Comparison of ENCODE assay signal across 1 cellular context in the genomic region with DNA sequence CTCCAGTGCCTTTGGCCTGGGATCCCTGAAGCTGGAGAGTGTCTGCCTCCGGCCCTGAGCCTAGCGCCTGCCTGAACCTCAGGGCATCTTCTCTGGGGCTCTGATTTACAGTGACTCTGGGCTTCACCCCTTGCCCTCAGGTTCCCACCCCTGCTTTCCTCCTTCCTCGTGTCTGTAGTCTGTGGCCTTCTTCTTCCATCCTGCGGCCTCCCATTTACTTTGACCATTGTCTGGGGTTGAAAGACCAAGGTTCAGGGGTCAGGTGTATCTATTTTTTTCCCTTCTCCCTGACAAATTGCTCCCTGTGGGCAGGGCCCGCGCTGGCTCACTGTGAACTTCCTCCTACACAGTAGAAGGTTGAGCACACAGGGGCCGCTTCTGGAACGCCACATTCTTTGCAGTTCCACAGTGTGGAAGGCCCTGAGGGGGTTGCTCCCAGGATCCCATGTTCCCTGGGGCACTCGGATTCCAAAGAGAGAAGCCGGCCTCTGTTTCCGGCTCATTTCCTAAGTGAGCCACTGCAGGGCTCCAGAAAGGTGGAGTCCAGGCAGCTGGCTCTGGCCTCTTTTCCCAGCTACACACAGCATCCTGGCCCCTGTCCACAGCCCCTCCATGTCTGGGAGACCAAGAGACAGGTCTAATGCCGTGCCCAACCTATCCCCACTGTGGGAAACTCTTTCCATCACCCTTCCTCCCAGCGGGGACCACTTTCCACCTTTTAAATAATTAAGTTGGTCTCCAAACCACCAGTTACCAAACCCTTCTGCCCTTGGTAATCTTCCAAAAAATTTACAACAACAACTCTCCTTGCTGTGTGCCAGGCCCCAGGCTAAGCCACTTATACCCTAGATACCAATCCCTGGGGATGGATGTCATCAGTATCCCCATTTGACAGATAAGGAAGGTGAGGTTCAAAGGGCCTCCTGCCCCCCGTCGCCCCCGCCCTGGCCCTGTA.
TF ChIP-seq lines count a peak whose summit lies in the region.

No MANE protein-coding gene starts in this region.

TF ChIP-seq in HepG2, 621 proteins besides CTCF, POLR2A, EP300 and RAD21 (continued from another document and continues in another):
- TF ChIP-seq, protein P1, sequence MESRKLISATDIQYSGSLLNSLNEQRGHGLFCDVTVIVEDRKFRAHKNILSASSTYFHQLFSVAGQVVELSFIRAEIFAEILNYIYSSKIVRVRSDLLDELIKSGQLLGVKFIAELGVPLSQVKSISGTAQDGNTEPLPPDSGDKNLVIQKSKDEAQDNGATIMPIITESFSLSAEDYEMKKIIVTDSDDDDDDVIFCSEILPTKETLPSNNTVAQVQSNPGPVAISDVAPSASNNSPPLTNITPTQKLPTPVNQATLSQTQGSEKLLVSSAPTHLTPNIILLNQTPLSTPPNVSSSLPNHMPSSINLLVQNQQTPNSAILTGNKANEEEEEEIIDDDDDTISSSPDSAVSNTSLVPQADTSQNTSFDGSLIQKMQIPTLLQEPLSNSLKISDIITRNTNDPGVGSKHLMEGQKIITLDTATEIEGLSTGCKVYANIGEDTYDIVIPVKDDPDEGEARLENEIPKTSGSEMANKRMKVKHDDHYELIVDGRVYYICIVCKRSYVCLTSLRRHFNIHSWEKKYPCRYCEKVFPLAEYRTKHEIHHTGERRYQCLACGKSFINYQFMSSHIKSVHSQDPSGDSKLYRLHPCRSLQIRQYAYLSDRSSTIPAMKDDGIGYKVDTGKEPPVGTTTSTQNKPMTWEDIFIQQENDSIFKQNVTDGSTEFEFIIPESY (CRISPR knock-in tag; IDR thresholded peaks at IDR 0.05), result 0 out of 2 replicates have a peak, but pooled peaks have one; percentile 16
- TF ChIP-seq ZNF318 (CRISPR knock-in tag; IDR thresholded peaks at IDR 0.05) (no peak), HES4 (CRISPR knock-in tag; IDR thresholded peaks at IDR 0.05; ENCODE audit: borderline replicate concordance) (no peak), ZIK1 (CRISPR knock-in tag; IDR thresholded peaks at IDR 0.05; ENCODE audit: borderline replicate concordance, low read depth) (no peak), TCF7 (IDR thresholded peaks at IDR 0.05; ENCODE audit: low read depth) (0 out of 2 replicates have a peak, but pooled peaks have one; percentile 20), ELF3 (CRISPR knock-in tag; IDR thresholded peaks at IDR 0.05) (peak; percentile 96), ZNF720 (CRISPR knock-in tag; IDR thresholded peaks at IDR 0.05) (no peak), NCOA2 (CRISPR knock-in tag; IDR thresholded peaks at IDR 0.05) (no peak), GPN1 (CRISPR knock-in tag; IDR thresholded peaks at IDR 0.05; ENCODE audit: borderline replicate concordance) (no peak), ZNF672 (CRISPR knock-in tag; IDR thresholded peaks at IDR 0.05) (no peak), POGZ (CRISPR knock-in tag; IDR thresholded peaks at IDR 0.05) (no peak), CCDC6 (CRISPR knock-in tag; IDR thresholded peaks at IDR 0.05) (no peak), ZNF577 (CRISPR knock-in tag; IDR thresholded peaks at IDR 0.05; ENCODE audit: borderline replicate concordance, low read depth) (no peak), EED (CRISPR knock-in tag; IDR thresholded peaks at IDR 0.05) (no peak), ZNF564 (CRISPR knock-in tag; IDR thresholded peaks at IDR 0.05) (no peak), CBFB (CRISPR knock-in tag; IDR thresholded peaks at IDR 0.05) (no peak), ZNF296 (CRISPR knock-in tag; conservative IDR thresholded peaks at IDR 0.05) (no peak), FOXP1 (IDR thresholded peaks at IDR 0.05) (no peak), FOXP1 (CRISPR knock-in tag; IDR thresholded peaks at IDR 0.05) (0 out of 2 replicates have a peak, but pooled peaks have one; percentile 14), KLF11 (CRISPR knock-in tag; IDR thresholded peaks at IDR 0.05) (no peak), ZNF276 (CRISPR knock-in tag; IDR thresholded peaks at IDR 0.05; ENCODE audit: low read depth) (no peak), ZNF510 (CRISPR knock-in tag; IDR thresholded peaks at IDR 0.05; ENCODE audit: low read depth) (no peak), FOSL1 (CRISPR knock-in tag; IDR thresholded peaks at IDR 0.05; ENCODE audit: borderline replicate concordance) (no peak), MYNN (CRISPR knock-in tag; IDR thresholded peaks at IDR 0.05; ENCODE audit: low read depth) (no peak), DPF2 (CRISPR knock-in tag; IDR thresholded peaks at IDR 0.05; ENCODE audit: borderline replicate concordance, low read depth) (no peak), HDAC1 (CRISPR knock-in tag; IDR thresholded peaks at IDR 0.05) (no peak), KAT7 (CRISPR knock-in tag; IDR thresholded peaks at IDR 0.05; ENCODE audit: borderline replicate concordance) (no peak), NFE2L2 (IDR thresholded peaks at IDR 0.05; ENCODE audit: low read length) (no peak), KLF13 (CRISPR knock-in tag; IDR thresholded peaks at IDR 0.05) (no peak), ZNF10 (CRISPR knock-in tag; IDR thresholded peaks at IDR 0.05; ENCODE audit: borderline replicate concordance, low read depth) (no peak)
- TF ChIP-seq, protein P2, sequence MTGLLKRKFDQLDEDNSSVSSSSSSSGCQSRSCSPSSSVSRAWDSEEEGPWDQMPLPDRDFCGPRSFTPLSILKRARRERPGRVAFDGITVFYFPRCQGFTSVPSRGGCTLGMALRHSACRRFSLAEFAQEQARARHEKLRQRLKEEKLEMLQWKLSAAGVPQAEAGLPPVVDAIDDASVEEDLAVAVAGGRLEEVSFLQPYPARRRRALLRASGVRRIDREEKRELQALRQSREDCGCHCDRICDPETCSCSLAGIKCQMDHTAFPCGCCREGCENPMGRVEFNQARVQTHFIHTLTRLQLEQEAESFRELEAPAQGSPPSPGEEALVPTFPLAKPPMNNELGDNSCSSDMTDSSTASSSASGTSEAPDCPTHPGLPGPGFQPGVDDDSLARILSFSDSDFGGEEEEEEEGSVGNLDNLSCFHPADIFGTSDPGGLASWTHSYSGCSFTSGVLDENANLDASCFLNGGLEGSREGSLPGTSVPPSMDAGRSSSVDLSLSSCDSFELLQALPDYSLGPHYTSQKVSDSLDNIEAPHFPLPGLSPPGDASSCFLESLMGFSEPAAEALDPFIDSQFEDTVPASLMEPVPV (CRISPR knock-in tag; IDR thresholded peaks at IDR 0.05), result no peak
- TF ChIP-seq, protein P3, sequence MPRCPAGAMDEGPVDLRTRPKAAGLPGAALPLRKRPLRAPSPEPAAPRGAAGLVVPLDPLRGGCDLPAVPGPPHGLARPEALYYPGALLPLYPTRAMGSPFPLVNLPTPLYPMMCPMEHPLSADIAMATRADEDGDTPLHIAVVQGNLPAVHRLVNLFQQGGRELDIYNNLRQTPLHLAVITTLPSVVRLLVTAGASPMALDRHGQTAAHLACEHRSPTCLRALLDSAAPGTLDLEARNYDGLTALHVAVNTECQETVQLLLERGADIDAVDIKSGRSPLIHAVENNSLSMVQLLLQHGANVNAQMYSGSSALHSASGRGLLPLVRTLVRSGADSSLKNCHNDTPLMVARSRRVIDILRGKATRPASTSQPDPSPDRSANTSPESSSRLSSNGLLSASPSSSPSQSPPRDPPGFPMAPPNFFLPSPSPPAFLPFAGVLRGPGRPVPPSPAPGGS (CRISPR knock-in tag; IDR thresholded peaks at IDR 0.05), result no peak
- TF ChIP-seq, protein P4, sequence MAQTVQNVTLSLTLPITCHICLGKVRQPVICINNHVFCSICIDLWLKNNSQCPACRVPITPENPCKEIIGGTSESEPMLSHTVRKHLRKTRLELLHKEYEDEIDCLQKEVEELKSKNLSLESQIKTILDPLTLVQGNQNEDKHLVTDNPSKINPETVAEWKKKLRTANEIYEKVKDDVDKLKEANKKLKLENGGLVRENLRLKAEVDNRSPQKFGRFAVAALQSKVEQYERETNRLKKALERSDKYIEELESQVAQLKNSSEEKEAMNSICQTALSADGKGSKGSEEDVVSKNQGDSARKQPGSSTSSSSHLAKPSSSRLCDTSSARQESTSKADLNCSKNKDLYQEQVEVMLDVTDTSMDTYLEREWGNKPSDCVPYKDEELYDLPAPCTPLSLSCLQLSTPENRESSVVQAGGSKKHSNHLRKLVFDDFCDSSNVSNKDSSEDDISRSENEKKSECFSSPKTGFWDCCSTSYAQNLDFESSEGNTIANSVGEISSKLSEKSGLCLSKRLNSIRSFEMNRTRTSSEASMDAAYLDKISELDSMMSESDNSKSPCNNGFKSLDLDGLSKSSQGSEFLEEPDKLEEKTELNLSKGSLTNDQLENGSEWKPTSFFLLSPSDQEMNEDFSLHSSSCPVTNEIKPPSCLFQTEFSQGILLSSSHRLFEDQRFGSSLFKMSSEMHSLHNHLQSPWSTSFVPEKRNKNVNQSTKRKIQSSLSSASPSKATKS (CRISPR knock-in tag; IDR thresholded peaks at IDR 0.05), result no peak
- TF ChIP-seq, protein P5, sequence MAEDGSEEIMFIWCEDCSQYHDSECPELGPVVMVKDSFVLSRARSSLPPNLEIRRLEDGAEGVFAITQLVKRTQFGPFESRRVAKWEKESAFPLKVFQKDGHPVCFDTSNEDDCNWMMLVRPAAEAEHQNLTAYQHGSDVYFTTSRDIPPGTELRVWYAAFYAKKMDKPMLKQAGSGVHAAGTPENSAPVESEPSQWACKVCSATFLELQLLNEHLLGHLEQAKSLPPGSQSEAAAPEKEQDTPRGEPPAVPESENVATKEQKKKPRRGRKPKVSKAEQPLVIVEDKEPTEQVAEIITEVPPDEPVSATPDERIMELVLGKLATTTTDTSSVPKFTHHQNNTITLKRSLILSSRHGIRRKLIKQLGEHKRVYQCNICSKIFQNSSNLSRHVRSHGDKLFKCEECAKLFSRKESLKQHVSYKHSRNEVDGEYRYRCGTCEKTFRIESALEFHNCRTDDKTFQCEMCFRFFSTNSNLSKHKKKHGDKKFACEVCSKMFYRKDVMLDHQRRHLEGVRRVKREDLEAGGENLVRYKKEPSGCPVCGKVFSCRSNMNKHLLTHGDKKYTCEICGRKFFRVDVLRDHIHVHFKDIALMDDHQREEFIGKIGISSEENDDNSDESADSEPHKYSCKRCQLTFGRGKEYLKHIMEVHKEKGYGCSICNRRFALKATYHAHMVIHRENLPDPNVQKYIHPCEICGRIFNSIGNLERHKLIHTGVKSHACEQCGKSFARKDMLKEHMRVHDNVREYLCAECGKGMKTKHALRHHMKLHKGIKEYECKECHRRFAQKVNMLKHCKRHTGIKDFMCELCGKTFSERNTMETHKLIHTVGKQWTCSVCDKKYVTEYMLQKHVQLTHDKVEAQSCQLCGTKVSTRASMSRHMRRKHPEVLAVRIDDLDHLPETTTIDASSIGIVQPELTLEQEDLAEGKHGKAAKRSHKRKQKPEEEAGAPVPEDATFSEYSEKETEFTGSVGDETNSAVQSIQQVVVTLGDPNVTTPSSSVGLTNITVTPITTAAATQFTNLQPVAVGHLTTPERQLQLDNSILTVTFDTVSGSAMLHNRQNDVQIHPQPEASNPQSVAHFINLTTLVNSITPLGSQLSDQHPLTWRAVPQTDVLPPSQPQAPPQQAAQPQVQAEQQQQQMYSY (CRISPR knock-in tag; IDR thresholded peaks at IDR 0.05), result no peak
